1 cellular context compared by ENCODE assay signal in the genomic region with DNA sequence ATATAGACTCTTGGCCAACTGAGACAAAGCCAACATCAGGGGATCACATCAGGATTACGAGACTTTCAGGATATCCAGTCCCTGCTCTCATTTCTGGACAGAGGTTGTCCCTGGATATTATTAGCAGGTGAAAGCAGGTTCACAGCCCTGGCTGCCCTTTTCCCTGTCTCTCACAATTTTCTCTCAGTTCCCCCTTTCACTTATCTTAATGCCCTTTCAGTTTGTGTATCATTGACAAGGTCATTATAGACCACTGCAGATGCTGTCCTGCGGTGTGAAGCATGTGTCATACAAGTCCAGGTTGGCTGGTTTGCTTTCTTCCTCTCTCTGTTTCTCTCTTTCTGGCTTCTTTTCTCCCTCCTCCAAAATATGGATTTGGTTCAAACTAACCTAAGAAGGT.
TF ChIP-seq lines count a peak whose summit lies in the region.

No MANE protein-coding gene starts in this region.

TF ChIP-seq in GM12878, 131 proteins besides CTCF, POLR2A, EP300 and RAD21 (continued from another document and continues in another):
- TF ChIP-seq, protein P1, sequence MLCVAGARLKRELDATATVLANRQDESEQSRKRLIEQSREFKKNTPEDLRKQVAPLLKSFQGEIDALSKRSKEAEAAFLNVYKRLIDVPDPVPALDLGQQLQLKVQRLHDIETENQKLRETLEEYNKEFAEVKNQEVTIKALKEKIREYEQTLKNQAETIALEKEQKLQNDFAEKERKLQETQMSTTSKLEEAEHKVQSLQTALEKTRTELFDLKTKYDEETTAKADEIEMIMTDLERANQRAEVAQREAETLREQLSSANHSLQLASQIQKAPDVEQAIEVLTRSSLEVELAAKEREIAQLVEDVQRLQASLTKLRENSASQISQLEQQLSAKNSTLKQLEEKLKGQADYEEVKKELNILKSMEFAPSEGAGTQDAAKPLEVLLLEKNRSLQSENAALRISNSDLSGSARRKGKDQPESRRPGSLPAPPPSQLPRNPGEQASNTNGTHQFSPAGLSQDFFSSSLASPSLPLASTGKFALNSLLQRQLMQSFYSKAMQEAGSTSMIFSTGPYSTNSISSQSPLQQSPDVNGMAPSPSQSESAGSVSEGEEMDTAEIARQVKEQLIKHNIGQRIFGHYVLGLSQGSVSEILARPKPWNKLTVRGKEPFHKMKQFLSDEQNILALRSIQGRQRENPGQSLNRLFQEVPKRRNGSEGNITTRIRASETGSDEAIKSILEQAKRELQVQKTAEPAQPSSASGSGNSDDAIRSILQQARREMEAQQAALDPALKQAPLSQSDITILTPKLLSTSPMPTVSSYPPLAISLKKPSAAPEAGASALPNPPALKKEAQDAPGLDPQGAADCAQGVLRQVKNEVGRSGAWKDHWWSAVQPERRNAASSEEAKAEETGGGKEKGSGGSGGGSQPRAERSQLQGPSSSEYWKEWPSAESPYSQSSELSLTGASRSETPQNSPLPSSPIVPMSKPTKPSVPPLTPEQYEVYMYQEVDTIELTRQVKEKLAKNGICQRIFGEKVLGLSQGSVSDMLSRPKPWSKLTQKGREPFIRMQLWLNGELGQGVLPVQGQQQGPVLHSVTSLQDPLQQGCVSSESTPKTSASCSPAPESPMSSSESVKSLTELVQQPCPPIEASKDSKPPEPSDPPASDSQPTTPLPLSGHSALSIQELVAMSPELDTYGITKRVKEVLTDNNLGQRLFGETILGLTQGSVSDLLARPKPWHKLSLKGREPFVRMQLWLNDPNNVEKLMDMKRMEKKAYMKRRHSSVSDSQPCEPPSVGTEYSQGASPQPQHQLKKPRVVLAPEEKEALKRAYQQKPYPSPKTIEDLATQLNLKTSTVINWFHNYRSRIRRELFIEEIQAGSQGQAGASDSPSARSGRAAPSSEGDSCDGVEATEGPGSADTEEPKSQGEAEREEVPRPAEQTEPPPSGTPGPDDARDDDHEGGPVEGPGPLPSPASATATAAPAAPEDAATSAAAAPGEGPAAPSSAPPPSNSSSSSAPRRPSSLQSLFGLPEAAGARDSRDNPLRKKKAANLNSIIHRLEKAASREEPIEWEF (IDR thresholded peaks at IDR 0.05; ENCODE audit: insufficient replicate concordance, low read depth, low read length), result no peak
- TF ChIP-seq, protein P2, sequence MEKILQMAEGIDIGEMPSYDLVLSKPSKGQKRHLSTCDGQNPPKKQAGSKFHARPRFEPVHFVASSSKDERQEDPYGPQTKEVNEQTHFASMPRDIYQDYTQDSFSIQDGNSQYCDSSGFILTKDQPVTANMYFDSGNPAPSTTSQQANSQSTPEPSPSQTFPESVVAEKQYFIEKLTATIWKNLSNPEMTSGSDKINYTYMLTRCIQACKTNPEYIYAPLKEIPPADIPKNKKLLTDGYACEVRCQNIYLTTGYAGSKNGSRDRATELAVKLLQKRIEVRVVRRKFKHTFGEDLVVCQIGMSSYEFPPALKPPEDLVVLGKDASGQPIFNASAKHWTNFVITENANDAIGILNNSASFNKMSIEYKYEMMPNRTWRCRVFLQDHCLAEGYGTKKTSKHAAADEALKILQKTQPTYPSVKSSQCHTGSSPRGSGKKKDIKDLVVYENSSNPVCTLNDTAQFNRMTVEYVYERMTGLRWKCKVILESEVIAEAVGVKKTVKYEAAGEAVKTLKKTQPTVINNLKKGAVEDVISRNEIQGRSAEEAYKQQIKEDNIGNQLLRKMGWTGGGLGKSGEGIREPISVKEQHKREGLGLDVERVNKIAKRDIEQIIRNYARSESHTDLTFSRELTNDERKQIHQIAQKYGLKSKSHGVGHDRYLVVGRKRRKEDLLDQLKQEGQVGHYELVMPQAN (conservative IDR thresholded peaks at IDR 0.05), result no peak
- TF ChIP-seq NRF1 (conservative IDR thresholded peaks at IDR 0.05; ENCODE audit: low read depth, low read length), result no peak
- no peak for TF ChIP-seq WRNIP1 (IDR thresholded peaks at IDR 0.05; ENCODE audit: borderline replicate concordance, low read depth, low read length)
- TF ChIP-seq RUNX3 (IDR thresholded peaks at IDR 0.05; ENCODE audit: low read length), result peak; percentile 78
- TF ChIP-seq, protein P3, sequence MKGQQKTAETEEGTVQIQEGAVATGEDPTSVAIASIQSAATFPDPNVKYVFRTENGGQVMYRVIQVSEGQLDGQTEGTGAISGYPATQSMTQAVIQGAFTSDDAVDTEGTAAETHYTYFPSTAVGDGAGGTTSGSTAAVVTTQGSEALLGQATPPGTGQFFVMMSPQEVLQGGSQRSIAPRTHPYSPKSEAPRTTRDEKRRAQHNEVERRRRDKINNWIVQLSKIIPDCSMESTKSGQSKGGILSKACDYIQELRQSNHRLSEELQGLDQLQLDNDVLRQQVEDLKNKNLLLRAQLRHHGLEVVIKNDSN (IDR thresholded peaks at IDR 0.05; ENCODE audit: borderline replicate concordance, extremely low read length, insufficient read depth, low read depth, low read length), result no peak
- TF ChIP-seq, protein P4, sequence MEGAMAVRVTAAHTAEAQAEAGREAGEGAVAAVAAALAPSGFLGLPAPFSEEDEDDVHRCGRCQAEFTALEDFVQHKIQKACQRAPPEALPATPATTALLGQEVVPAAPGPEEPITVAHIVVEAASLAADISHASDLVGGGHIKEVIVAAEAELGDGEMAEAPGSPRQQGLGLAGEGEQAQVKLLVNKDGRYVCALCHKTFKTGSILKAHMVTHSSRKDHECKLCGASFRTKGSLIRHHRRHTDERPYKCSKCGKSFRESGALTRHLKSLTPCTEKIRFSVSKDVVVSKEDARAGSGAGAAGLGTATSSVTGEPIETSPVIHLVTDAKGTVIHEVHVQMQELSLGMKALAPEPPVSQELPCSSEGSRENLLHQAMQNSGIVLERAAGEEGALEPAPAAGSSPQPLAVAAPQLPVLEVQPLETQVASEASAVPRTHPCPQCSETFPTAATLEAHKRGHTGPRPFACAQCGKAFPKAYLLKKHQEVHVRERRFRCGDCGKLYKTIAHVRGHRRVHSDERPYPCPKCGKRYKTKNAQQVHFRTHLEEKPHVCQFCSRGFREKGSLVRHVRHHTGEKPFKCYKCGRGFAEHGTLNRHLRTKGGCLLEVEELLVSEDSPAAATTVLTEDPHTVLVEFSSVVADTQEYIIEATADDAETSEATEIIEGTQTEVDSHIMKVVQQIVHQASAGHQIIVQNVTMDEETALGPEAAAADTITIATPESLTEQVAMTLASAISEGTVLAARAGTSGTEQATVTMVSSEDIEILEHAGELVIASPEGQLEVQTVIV (IDR thresholded peaks at IDR 0.05; ENCODE audit: borderline replicate concordance, partially characterized antibody), result no peak
- TF ChIP-seq ZNF274 (IDR thresholded peaks at IDR 0.05; ENCODE audit: insufficient read depth, insufficient read length), result no peak
- no peak for TF ChIP-seq ZNF217 (IDR thresholded peaks at IDR 0.05)
- TF ChIP-seq, protein P5, sequence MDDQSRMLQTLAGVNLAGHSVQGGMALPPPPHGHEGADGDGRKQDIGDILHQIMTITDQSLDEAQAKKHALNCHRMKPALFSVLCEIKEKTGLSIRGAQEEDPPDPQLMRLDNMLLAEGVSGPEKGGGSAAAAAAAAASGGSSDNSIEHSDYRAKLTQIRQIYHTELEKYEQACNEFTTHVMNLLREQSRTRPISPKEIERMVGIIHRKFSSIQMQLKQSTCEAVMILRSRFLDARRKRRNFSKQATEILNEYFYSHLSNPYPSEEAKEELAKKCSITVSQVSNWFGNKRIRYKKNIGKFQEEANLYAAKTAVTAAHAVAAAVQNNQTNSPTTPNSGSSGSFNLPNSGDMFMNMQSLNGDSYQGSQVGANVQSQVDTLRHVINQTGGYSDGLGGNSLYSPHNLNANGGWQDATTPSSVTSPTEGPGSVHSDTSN (IDR thresholded peaks at IDR 0.05; ENCODE audit: insufficient replicate concordance, low read depth, low read length), result no peak
- no peak for TF ChIP-seq CREB1 (IDR thresholded peaks at IDR 0.05; ENCODE audit: low read depth)
- TF ChIP-seq SIN3A (IDR thresholded peaks at IDR 0.05; ENCODE audit: low read depth, low read length), result no peak
- TF ChIP-seq KLF5 (IDR thresholded peaks at IDR 0.05; ENCODE audit: partially characterized antibody), result no peak
- TF ChIP-seq NR2C2 (IDR thresholded peaks at IDR 0.05; ENCODE audit: borderline replicate concordance, control insufficient read depth, insufficient read length, low read depth), result no peak
- TF ChIP-seq, protein P6, sequence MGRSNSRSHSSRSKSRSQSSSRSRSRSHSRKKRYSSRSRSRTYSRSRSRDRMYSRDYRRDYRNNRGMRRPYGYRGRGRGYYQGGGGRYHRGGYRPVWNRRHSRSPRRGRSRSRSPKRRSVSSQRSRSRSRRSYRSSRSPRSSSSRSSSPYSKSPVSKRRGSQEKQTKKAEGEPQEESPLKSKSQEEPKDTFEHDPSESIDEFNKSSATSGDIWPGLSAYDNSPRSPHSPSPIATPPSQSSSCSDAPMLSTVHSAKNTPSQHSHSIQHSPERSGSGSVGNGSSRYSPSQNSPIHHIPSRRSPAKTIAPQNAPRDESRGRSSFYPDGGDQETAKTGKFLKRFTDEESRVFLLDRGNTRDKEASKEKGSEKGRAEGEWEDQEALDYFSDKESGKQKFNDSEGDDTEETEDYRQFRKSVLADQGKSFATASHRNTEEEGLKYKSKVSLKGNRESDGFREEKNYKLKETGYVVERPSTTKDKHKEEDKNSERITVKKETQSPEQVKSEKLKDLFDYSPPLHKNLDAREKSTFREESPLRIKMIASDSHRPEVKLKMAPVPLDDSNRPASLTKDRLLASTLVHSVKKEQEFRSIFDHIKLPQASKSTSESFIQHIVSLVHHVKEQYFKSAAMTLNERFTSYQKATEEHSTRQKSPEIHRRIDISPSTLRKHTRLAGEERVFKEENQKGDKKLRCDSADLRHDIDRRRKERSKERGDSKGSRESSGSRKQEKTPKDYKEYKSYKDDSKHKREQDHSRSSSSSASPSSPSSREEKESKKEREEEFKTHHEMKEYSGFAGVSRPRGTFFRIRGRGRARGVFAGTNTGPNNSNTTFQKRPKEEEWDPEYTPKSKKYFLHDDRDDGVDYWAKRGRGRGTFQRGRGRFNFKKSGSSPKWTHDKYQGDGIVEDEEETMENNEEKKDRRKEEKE (IDR thresholded peaks at IDR 0.05), result no peak
- TF ChIP-seq, protein P7, sequence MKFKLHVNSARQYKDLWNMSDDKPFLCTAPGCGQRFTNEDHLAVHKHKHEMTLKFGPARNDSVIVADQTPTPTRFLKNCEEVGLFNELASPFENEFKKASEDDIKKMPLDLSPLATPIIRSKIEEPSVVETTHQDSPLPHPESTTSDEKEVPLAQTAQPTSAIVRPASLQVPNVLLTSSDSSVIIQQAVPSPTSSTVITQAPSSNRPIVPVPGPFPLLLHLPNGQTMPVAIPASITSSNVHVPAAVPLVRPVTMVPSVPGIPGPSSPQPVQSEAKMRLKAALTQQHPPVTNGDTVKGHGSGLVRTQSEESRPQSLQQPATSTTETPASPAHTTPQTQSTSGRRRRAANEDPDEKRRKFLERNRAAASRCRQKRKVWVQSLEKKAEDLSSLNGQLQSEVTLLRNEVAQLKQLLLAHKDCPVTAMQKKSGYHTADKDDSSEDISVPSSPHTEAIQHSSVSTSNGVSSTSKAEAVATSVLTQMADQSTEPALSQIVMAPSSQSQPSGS (IDR thresholded peaks at IDR 0.05; ENCODE audit: low read length), result no peak
- TF ChIP-seq, protein P8, sequence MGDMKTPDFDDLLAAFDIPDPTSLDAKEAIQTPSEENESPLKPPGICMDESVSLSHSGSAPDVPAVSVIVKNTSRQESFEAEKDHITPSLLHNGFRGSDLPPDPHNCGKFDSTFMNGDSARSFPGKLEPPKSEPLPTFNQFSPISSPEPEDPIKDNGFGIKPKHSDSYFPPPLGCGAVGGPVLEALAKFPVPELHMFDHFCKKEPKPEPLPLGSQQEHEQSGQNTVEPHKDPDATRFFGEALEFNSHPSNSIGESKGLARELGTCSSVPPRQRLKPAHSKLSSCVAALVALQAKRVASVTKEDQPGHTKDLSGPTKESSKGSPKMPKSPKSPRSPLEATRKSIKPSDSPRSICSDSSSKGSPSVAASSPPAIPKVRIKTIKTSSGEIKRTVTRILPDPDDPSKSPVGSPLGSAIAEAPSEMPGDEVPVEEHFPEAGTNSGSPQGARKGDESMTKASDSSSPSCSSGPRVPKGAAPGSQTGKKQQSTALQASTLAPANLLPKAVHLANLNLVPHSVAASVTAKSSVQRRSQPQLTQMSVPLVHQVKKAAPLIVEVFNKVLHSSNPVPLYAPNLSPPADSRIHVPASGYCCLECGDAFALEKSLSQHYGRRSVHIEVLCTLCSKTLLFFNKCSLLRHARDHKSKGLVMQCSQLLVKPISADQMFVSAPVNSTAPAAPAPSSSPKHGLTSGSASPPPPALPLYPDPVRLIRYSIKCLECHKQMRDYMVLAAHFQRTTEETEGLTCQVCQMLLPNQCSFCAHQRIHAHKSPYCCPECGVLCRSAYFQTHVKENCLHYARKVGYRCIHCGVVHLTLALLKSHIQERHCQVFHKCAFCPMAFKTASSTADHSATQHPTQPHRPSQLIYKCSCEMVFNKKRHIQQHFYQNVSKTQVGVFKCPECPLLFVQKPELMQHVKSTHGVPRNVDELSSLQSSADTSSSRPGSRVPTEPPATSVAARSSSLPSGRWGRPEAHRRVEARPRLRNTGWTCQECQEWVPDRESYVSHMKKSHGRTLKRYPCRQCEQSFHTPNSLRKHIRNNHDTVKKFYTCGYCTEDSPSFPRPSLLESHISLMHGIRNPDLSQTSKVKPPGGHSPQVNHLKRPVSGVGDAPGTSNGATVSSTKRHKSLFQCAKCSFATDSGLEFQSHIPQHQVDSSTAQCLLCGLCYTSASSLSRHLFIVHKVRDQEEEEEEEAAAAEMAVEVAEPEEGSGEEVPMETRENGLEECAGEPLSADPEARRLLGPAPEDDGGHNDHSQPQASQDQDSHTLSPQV (IDR thresholded peaks at IDR 0.05), result no peak
- no peak for TF ChIP-seq CHD1 (IDR thresholded peaks at IDR 0.05; ENCODE audit: low read depth, low read length)
- no peak for TF ChIP-seq RCOR1 (conservative IDR thresholded peaks at IDR 0.05; ENCODE audit: low read depth, low read length)
- no peak for TF ChIP-seq CREM (IDR thresholded peaks at IDR 0.05; ENCODE audit: low read depth)
- no peak for TF ChIP-seq PAX8 (IDR thresholded peaks at IDR 0.05)
- no peak; the same call in 1 of the 2 replicates for TF ChIP-seq PAX5 (IDR thresholded peaks at IDR 0.05; ENCODE audit: borderline replicate concordance, low read depth, low read length)
- TF ChIP-seq MTA2 (IDR thresholded peaks at IDR 0.05; ENCODE audit: low read depth), result peak; percentile 85
- TF ChIP-seq DPF2 (IDR thresholded peaks at IDR 0.05), result peak; percentile 91
- TF ChIP-seq, protein P9, sequence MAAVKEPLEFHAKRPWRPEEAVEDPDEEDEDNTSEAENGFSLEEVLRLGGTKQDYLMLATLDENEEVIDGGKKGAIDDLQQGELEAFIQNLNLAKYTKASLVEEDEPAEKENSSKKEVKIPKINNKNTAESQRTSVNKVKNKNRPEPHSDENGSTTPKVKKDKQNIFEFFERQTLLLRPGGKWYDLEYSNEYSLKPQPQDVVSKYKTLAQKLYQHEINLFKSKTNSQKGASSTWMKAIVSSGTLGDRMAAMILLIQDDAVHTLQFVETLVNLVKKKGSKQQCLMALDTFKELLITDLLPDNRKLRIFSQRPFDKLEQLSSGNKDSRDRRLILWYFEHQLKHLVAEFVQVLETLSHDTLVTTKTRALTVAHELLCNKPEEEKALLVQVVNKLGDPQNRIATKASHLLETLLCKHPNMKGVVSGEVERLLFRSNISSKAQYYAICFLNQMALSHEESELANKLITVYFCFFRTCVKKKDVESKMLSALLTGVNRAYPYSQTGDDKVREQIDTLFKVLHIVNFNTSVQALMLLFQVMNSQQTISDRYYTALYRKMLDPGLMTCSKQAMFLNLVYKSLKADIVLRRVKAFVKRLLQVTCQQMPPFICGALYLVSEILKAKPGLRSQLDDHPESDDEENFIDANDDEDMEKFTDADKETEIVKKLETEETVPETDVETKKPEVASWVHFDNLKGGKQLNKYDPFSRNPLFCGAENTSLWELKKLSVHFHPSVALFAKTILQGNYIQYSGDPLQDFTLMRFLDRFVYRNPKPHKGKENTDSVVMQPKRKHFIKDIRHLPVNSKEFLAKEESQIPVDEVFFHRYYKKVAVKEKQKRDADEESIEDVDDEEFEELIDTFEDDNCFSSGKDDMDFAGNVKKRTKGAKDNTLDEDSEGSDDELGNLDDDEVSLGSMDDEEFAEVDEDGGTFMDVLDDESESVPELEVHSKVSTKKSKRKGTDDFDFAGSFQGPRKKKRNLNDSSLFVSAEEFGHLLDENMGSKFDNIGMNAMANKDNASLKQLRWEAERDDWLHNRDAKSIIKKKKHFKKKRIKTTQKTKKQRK (IDR thresholded peaks at IDR 0.05; ENCODE audit: low read depth, low read length), result no peak
- peak; percentile 78 for TF ChIP-seq BCL11A (IDR thresholded peaks at IDR 0.05; ENCODE audit: low read depth, low read length)
- 0 out of 2 replicates have a peak, but pooled peaks have one; percentile 13 for TF ChIP-seq BMI1 (IDR thresholded peaks at IDR 0.05; ENCODE audit: borderline replicate concordance)
